Comparison of ENCODE assay signal across 9 cellular contexts in the genomic region with DNA sequence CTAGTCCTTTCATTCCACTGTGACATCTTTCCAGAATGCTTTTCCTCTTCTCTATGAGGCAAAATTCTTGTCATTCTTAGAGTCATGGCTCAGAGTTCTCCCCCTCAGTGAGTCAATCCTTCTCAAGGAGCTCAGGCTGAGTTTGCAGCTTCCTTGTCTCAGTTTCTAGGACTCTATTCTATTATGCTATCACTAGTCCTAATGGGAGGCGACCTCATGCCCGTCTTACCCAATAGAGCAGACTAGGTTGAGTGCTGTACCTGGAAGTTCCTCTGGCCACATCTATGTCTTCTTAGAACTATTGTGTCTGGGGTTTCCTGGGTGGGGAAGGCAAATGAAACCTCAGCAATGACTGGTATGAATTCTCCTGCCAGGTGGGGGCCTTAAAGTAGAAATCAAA. TPM values are rescaled to one million over a fixed set of nuclear protein-coding genes. Genes with fewer than 3 reads are reported as not detected.
DNase-seq lines count a peak whose midpoint lies in the region; TF ChIP-seq lines count a peak whose summit lies in the region.
"Had no signal": no experiment of that assay in that cellular context is flagged by ENCODE, and none has a peak within 500 bp of the region (broad histone marks: within the 10 kb centered on the region; RNA-seq: fewer than 3 reads in every experiment).

No MANE protein-coding gene starts in this region.

- H3K36me3 ChIP-seq in CD4-positive, alpha-beta memory T cell (ENCODE audit: insufficient read depth, low read length), result no peaks in the 10 kb centered on the region
- H3K36me3 ChIP-seq in osteoblast (ENCODE audit: insufficient read depth, low read length) (no peaks in the 10 kb centered on the region), stomach (no peaks in the 10 kb centered on the region)

- in situ Hi-C loops in astrocyte of the cerebellum (cut with HindIII; ENCODE audit: low sequenced_read_pairs), result no loop called here

- H3K27me3 ChIP-seq in CD4-positive, alpha-beta memory T cell (ENCODE audit: insufficient read depth, low read length), result no peaks in the 10 kb centered on the region
- H3K27me3 ChIP-seq in osteoblast (ENCODE audit: insufficient read depth, low read length) (no peaks in the 10 kb centered on the region), stomach (no peaks in the 10 kb centered on the region)

- no peak for TF ChIP-seq EP300 in stomach (IDR thresholded peaks at IDR 0.05)

- H3K4me2 ChIP-seq in osteoblast (ENCODE audit: insufficient read depth, low read length), result peak overlapping the region; percentile 51

- peaks cover 92% of the 10 kb centered on the region for H3K4me1 ChIP-seq in CD4-positive, alpha-beta memory T cell (ENCODE audit: insufficient read depth, low read length)
- H3K4me1 ChIP-seq in osteoblast (ENCODE audit: insufficient read depth, low read length) (peaks cover 41% of the 10 kb centered on the region), stomach (no peaks in the 10 kb centered on the region)

- H3K27ac Mint-ChIP-seq in CD4-positive, alpha-beta memory T cell, result peak overlapping the region; percentile 60 to 97 (median 86)

- H3K36me3 Mint-ChIP-seq in CD4-positive, alpha-beta memory T cell, result peaks cover 0 to 10% of the 10 kb centered on the region in 2 donors

- CTCF ChIA-PET in CD4-positive, alpha-beta memory T cell (lab: Charles Lee; ENCODE audit: partially characterized antibody), result interaction anchor here (1.4 to 11.0 kb wide), 3 partner anchors 10 to 502 kb away, joined by 3 to 158 read pairs (median 4); a partner anchor contains a TSS

- TF ChIP-seq POLR2A in erythroblast (IDR thresholded peaks at IDR 0.05; ENCODE audit: low read length), result no peak
- TF ChIP-seq POLR2A in stomach (IDR thresholded peaks at IDR 0.05), result no peak

- H3K9me3 Mint-ChIP-seq in CD4-positive, alpha-beta memory T cell, result peaks cover 0 to 2% (median 0%) of the 10 kb centered on the region in 8 donors

- H3K27me3 Mint-ChIP-seq in CD4-positive, alpha-beta memory T cell, result no peaks in the 10 kb centered on the region

- intact Hi-C loops in CD4-positive, alpha-beta memory T cell (cut with micrococcal nuclease), result loop anchor here (1.0 kb wide), 1 partner anchor 18 kb away; no protein-coding TSS in a partner anchor
- intact Hi-C loops in stomach (cut with DNase I; ENCODE audit: low total_unique reads), result no loop called here

- H3K4me3 Mint-ChIP-seq in CD4-positive, alpha-beta memory T cell, result peak overlapping the region; percentile 16 to 84 (median 80)

- no peak overlapping the region for H2AFZ ChIP-seq in osteoblast (ENCODE audit: low read length)

- DNase-seq in CD4-positive, alpha-beta memory T cell, result peak; percentile 53 to 65 (median 57)
- DNase-seq in RPMI7951 (ENCODE audit: low read depth) (peak; percentile 75), astrocyte of the cerebellum (ENCODE audit: low read depth) (peak; percentile 50), osteoblast (ENCODE audit: insufficient read length, low spot score, missing footprints) (peak; percentile 91), UCSD-AML1 (lab: John Stamatoyannopoulos, UW; ENCODE audit: unreplicated experiment) (no peak), erythroblast (lab: John Stamatoyannopoulos, UW) (no peak), NCI-H1930 (lab: John Stamatoyannopoulos, UW) (no peak), stomach (no peak)
- DNase-seq: NCI-H146 had no signal

- H3K4me3 ChIP-seq in CD4-positive, alpha-beta memory T cell (ENCODE audit: low read length in 2 of 2), result peak overlapping the region in 1 of 2 donors; percentile 21
- H3K4me3 ChIP-seq in astrocyte of the cerebellum (ENCODE audit: low read depth, low read length), result no peak overlapping the region
- no peak overlapping the region for H3K4me3 ChIP-seq in osteoblast (ENCODE audit: insufficient read depth, low read length)
- no peak overlapping the region for H3K4me3 ChIP-seq in stomach

- no peaks in the 10 kb centered on the region for H3K79me2 ChIP-seq in osteoblast (ENCODE audit: insufficient read depth, low read length)

- H3K9me3 ChIP-seq in CD4-positive, alpha-beta memory T cell (ENCODE audit: control insufficient read depth in 1 of 2, low read length in 2 of 2), result no peaks in the 10 kb centered on the region
- H3K9me3 ChIP-seq in osteoblast (ENCODE audit: low read depth, low read length), result no peaks in the 10 kb centered on the region
- H3K9me3 ChIP-seq in stomach, result no peaks in the 10 kb centered on the region

- peaks cover 43 to 86% (median 70%) of the 10 kb centered on the region in 4 donors for H3K4me1 Mint-ChIP-seq in CD4-positive, alpha-beta memory T cell

- no peaks in the 10 kb centered on the region for H4K20me1 ChIP-seq in osteoblast (ENCODE audit: insufficient read depth, low read length)

- TF ChIP-seq CTCF in astrocyte of the cerebellum (IDR thresholded peaks at IDR 0.05; ENCODE audit: low read depth, low read length, missing control alignments) (no peak), osteoblast (IDR thresholded peaks at IDR 0.05; ENCODE audit: extremely low read depth, low read depth, low read length) (no peak), stomach (IDR thresholded peaks at IDR 0.05) (no peak)

- POLR2A ChIA-PET in CD4-positive, alpha-beta memory T cell (lab: Charles Lee; ENCODE audit: partially characterized antibody), result interaction anchor here (1.6 kb wide), 1 partner anchor 18 kb away, joined by 5 read pairs; a partner anchor contains a TSS

- peak overlapping the region; percentile 56 for H3K27ac ChIP-seq in CD4-positive, alpha-beta memory T cell (ENCODE audit: low read depth, low read length)
- peak overlapping the region; percentile 17 for H3K27ac ChIP-seq in osteoblast (ENCODE audit: low read depth, low read length)
- no peak overlapping the region for H3K27ac ChIP-seq in stomach

- WGBS in stomach, 5 donors, result 70 to 91% (median 84%) methylated on average over 2 of the region's 2 CpGs

RNA-seq across cellular contexts. Expression of gene HAUS1, which starts 51.5 kb away (rescaled TPM):
- 10 to 100 TPM; 23.2 to 23.3 TPM for total RNA-seq in CD4-positive, alpha-beta memory T cell
- polyA plus RNA-seq in CD4-positive, alpha-beta memory T cell, result 10 to 100 TPM; 39.6 to 82.6 TPM
- total RNA-seq in RPMI7951 (2014; rRNA removed; shearing (Covaris generic)), result 137 and 150 TPM in 2 replicates
- total RNA-seq in osteoblast (31.8 and 40.9 TPM in 2 replicates), stomach (10 to 100 TPM in 2 of 5 donors, 1 to 10 TPM in 2, not detected in 1; 2.2 to 32.3 (median 16.7) TPM)
- 10 to 100 TPM; 23.5 to 32.1 (median 28.6) TPM for polyA plus RNA-seq in stomach

RNA-seq across cellular contexts. Expression of gene ATP5F1A, which starts 57.6 kb away (rescaled TPM):
- 100 to 1,000 TPM; 212 to 225 TPM for total RNA-seq in CD4-positive, alpha-beta memory T cell
- 100 to 1,000 TPM; 443 to 681 TPM for polyA plus RNA-seq in CD4-positive, alpha-beta memory T cell
- total RNA-seq in RPMI7951 (2014; rRNA removed; shearing (Covaris generic)), result 597 and 611 TPM in 2 replicates
- total RNA-seq in osteoblast, result 511 and 578 TPM in 2 replicates
- total RNA-seq in stomach, result 100 to 1,000 TPM in 4 of 5 donors, 10 to 100 TPM in 1; 82.9 to 631 (median 583) TPM
- 100 to 1,000 TPM; 275 to 406 (median 372) TPM for polyA plus RNA-seq in stomach

Comparison
In these comparisons a context has a peak if more than half of its experiments do, and no peak if none do; other contexts are left out.
1. DNase-seq: peak in CD4-positive, alpha-beta memory T cell (5 of 5), RPMI7951 (single experiment), astrocyte of the cerebellum (single experiment) and osteoblast (single experiment); none in UCSD-AML1 (single experiment), erythroblast (0 of 2), NCI-H1930 (0 of 2) and stomach (single experiment).
2. H3K27ac ChIP-seq: peak in CD4-positive, alpha-beta memory T cell (single experiment) and osteoblast (single experiment); none in stomach (0 of 5).